1 cellular context compared by ENCODE assay signal in genomic region chr20:39269031-39269461, GRCh38.
TF ChIP-seq lines count a peak whose summit lies in the region.

No MANE protein-coding gene starts in this region.

TF ChIP-seq in HCT116, 20 proteins besides CTCF, POLR2A, EP300 and RAD21 (continued from another document):
- TF ChIP-seq REST (IDR thresholded peaks at IDR 0.05; ENCODE audit: low read depth) (no peak), EZH2phosphoT487 (IDR thresholded peaks at IDR 0.05; ENCODE audit: borderline replicate concordance) (no peak), EGR1 (IDR thresholded peaks at IDR 0.05; ENCODE audit: low read depth) (no peak), EZH2 (IDR thresholded peaks at IDR 0.05) (no peak), SP1 (IDR thresholded peaks at IDR 0.05; ENCODE audit: low read depth) (no peak), YY1 (IDR thresholded peaks at IDR 0.05; ENCODE audit: extremely low read depth, insufficient replicate concordance, low read depth, low read length) (no peak), SRF (IDR thresholded peaks at IDR 0.05; ENCODE audit: low read depth) (no peak), TCF7L2 (IDR thresholded peaks at IDR 0.05; ENCODE audit: borderline replicate concordance, extremely low read depth, insufficient read depth, insufficient read length) (no peak)
